1 cellular context compared by ENCODE assay signal in the genomic region with DNA sequence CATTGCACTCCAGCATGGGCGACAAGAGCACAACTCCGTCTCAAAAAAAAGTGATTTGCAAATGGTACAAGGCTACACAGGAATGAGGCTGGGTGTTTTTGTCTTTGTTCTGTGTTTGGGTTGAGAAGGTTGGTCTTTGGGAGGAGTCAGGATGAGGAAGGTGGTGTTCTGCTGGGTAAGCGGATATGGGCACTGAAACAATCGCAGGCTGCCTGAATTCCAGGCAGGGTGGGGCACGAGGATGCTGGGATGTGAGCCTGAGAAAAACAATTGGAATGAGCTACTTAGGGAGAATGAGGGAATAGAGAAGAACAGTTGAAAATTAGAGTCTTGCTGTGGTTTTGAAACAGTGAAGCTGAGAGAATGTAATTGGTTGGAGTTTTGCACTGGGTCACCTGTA.
TF ChIP-seq lines count a peak whose summit lies in the region.

No MANE protein-coding gene starts in this region.

TF ChIP-seq in H1, 55 proteins besides CTCF, POLR2A, EP300 and RAD21:
- TF ChIP-seq TCF12 (IDR thresholded peaks at IDR 0.05; ENCODE audit: low read depth, low read length) (no peak), CHD1 (IDR thresholded peaks at IDR 0.05; ENCODE audit: low read depth, low read length) (no peak), KDM1A (IDR thresholded peaks at IDR 0.05; ENCODE audit: borderline replicate concordance, low read length) (no peak), SAP30 (IDR thresholded peaks at IDR 0.05; ENCODE audit: insufficient read depth, insufficient replicate concordance, low read length) (no peak), FOSL1 (IDR thresholded peaks at IDR 0.05; ENCODE audit: insufficient read depth, low read depth, low read length) (no peak), POU5F1 (IDR thresholded peaks at IDR 0.05; ENCODE audit: low read depth, low read length) (no peak), POLR2AphosphoS5 (IDR thresholded peaks at IDR 0.05; ENCODE audit: low read depth, low read length) (no peak), KDM4A (IDR thresholded peaks at IDR 0.05; ENCODE audit: low read depth, low read length, severe bottlenecking) (no peak), HDAC2 (IDR thresholded peaks at IDR 0.05; ENCODE audit: borderline replicate concordance in 1 of 2, low read depth in 2 of 2, low read length in 2 of 2) (no peak), BCL11A (IDR thresholded peaks at IDR 0.05; ENCODE audit: low read depth in 2 of 2, low read length in 2 of 2) (no peak)
- TF ChIP-seq, protein P1, sequence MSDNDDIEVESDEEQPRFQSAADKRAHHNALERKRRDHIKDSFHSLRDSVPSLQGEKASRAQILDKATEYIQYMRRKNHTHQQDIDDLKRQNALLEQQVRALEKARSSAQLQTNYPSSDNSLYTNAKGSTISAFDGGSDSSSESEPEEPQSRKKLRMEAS (IDR thresholded peaks at IDR 0.05): no peak
- TF ChIP-seq, protein P2, sequence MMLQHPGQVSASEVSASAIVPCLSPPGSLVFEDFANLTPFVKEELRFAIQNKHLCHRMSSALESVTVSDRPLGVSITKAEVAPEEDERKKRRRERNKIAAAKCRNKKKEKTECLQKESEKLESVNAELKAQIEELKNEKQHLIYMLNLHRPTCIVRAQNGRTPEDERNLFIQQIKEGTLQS (IDR thresholded peaks at IDR 0.05; ENCODE audit: insufficient read depth, low read depth, low read length): no peak
